In the genomic region with DNA sequence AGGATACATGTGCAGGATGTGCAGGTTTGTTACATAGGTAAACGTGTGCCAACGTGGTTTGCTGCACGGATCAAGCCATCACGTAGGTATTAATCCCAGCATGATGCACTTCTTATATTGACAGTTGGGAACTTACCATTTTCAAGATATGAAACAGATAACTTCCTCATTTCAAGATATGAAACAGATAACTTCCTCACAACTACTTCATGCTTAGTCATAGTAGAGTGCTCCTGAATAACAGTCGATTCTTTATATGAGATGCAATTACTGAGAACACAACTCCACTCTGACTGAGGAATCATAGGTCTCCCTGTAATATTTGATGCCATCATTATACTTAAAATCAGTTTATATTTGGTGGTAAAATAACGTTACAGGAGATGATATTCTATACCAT, we compare ENCODE assay signal across 15 cellular contexts.
DNase-seq lines count a peak whose midpoint lies in the region; ATAC-seq and TF ChIP-seq lines count a peak whose summit lies in the region.
"Had no signal": no experiment of that assay in that cellular context is flagged by ENCODE, and none has a peak within 500 bp of the region (broad histone marks: within the 10 kb centered on the region; RNA-seq: fewer than 3 reads in every experiment).

No MANE protein-coding gene starts in this region.

- no peak for TF ChIP-seq POLR2A in GM18505 (IDR thresholded peaks at IDR 0.05; ENCODE audit: borderline replicate concordance, extremely low read depth, insufficient read depth, insufficient read length)

- H3K36me3 ChIP-seq in Karpas-422 (ENCODE audit: insufficient read depth, low read length): no peaks in the 10 kb centered on the region
- H3K36me3 ChIP-seq: heart left ventricle had no signal

- H3K4me2 ChIP-seq in Karpas-422 (ENCODE audit: low read depth, low read length, poor library complexity, severe bottlenecking): no peak overlapping the region

- peak overlapping the region; percentile 47; the same call in 1 of the 2 replicates for H3K27ac ChIP-seq in Karpas-422 (ENCODE audit: low read length)
- H3K27ac ChIP-seq: heart left ventricle had no signal

- DNase-seq in Karpas-422 (peak; percentile 40), amniotic stem cell (lab: John Stamatoyannopoulos, UW) (no peak), mesenteric fat pad (ENCODE audit: low spot score) (no peak)
- DNase-seq in activated CD4-positive, alpha-beta T cell treated with anti-CD3 and anti-CD28 coated beads, Interleukin-2, amount 50 U/mL, for 48 hours: no peak
- DNase-seq in effector CD8-positive, alpha-beta T cell (lab: John Stamatoyannopoulos, UW): no peak
- DNase-seq: activated naive CD8-positive, alpha-beta T cell treated with anti-CD3 and anti-CD28 coated beads for 36 hours; DMS53; heart left ventricle; left colon; naive B cell; NCI-H226; stimulated activated naive CD8-positive, alpha-beta T cell treated with anti-CD3 and anti-CD28 coated beads, Interleukin-15, Interleukin-2, amounts not matched to agents 100 U/mL and 50 U/mL, for 24 hours had no signal

- peaks cover 15% of the 10 kb centered on the region for H3K9me3 ChIP-seq in Karpas-422 (ENCODE audit: low read length)

- H3K9ac ChIP-seq in Karpas-422 (ENCODE audit: low read length): no peak overlapping the region

- H2AFZ ChIP-seq in Karpas-422 (ENCODE audit: low read length): no peak overlapping the region; the same call in 1 of the 2 replicates

- H4K20me1 ChIP-seq in Karpas-422 (ENCODE audit: insufficient read depth, low read depth, low read length): no peaks in the 10 kb centered on the region

- H3K4me3 ChIP-seq in Karpas-422 (ENCODE audit: low read length): no peak overlapping the region
- H3K4me3 ChIP-seq: heart left ventricle had no signal

- no peaks in the 10 kb centered on the region for H3K9me2 ChIP-seq in Karpas-422 (replicated peaks; ENCODE audit: insufficient read depth, low read length)

- ATAC-seq in GM18505 (IDR thresholded peaks at IDR 0.05; ENCODE audit: unreplicated experiment) (peak; percentile 68), GM19468 (IDR thresholded peaks at IDR 0.05; ENCODE audit: extremely low read depth, unreplicated experiment) (peak; percentile 74), HG02943 (IDR thresholded peaks at IDR 0.05; ENCODE audit: low read depth, unreplicated experiment) (peak; percentile 81)
- ATAC-seq: heart left ventricle; left colon; stimulated activated naive CD8-positive, alpha-beta T cell treated with anti-CD3 and anti-CD28 coated beads, Interleukin-15, Interleukin-2, amounts not matched to agents 100 U/mL and 50 U/mL, for 24 hours had no signal

- H3K27me3 ChIP-seq in Karpas-422 (ENCODE audit: low read length): no peaks in the 10 kb centered on the region
- H3K27me3 ChIP-seq: heart left ventricle had no signal

- H3K4me1 ChIP-seq in Karpas-422 (ENCODE audit: low read length): 0 out of 2 replicates have a peak, but pooled peaks cover 2% of the 10 kb centered on the region
- H3K4me1 ChIP-seq: heart left ventricle had no signal

- H3K79me2 ChIP-seq in Karpas-422 (ENCODE audit: low read length): no peaks in the 10 kb centered on the region
